In genomic region chr20:59650418-59650817, GRCh38 we compare ENCODE assay signal across 34 cellular contexts. TPM values are rescaled to one million over a fixed set of nuclear protein-coding genes. Genes with fewer than 3 reads are reported as not detected.
"Had no signal": no experiment of that assay in that cellular context is flagged by ENCODE, and none has a peak within 500 bp of the region (broad histone marks: within the 10 kb centered on the region; RNA-seq: fewer than 3 reads in every experiment).

No MANE protein-coding gene starts in this region.

- H3K4me1 ChIP-seq: breast epithelium, esophagus muscularis mucosa, sigmoid colon, thyroid gland, upper lobe of right lung had no signal

- H3K9me3 ChIP-seq: neutrophil, ovary, sigmoid colon, thyroid gland, upper lobe of right lung had no signal

- H3K27me3 ChIP-seq: esophagus muscularis mucosa, ovary, thyroid gland, upper lobe of right lung had no signal

- ATAC-seq: activated CD4-positive, CD25-positive, alpha-beta regulatory T cell treated with anti-CD3 and anti-CD28 coated beads, Interleukin-2, amount 50 U/mL, for 24 hours; left lobe of liver; stimulated activated memory B cell treated with anti-CD40 and anti-IgM and Interleukin-4, amounts not matched to agents 10 μg/mL and 1 μg/mL and 100 μg/mL, for 72 hours; stimulated activated naive CD8-positive, alpha-beta T cell treated with anti-CD3 and anti-CD28 coated beads, Interleukin-15, amount 100 ng/mL, for 72 hours; T-helper 17 cell; upper lobe of right lung had no signal

- H3K4me1 Mint-ChIP-seq: activated naive CD4-positive, alpha-beta T cell treated with anti-CD3 and anti-CD28 coated beads, Interleukin-2, amount 10 ng/mL, durations not matched to agents 7 days and 5 days; activated naive CD8-positive, alpha-beta T cell treated with anti-CD3 and anti-CD28 coated beads, Interleukin-2, amount 10 ng/mL, durations not matched to agents 7 days and 5 days; endodermal cell; naive B cell; nephron progenitor cell; stimulated activated memory B cell treated with anti-CD40 and anti-IgM and Interleukin-4, amounts not matched to agents 10 μg/mL and 1 μg/mL and 100 μg/mL, for 72 hours; stimulated activated naive CD8-positive, alpha-beta T cell treated with anti-CD3 and anti-CD28 coated beads, Interleukin-15, amount 100 ng/mL, for 72 hours; T-helper 17 cell had no signal

- DNase-seq: activated CD4-positive, alpha-beta T cell treated with anti-CD3 and anti-CD28 coated beads for 48 hours; activated CD4-positive, alpha-beta T cell treated with anti-CD3 and anti-CD28 coated beads, Interleukin-2, amount 50 U/mL, for 48 hours; activated CD8-positive, alpha-beta memory T cell treated with anti-CD3 and anti-CD28 coated beads for 24 hours; activated gamma-delta T cell; activated naive CD4-positive, alpha-beta T cell treated with anti-CD3 and anti-CD28 coated beads, Interleukin-2, amount 10 ng/mL, durations not matched to agents 7 days and 5 days; activated naive CD8-positive, alpha-beta T cell treated with anti-CD3 and anti-CD28 coated beads, Interleukin-2, amount 10 ng/mL, durations not matched to agents 7 days and 5 days; activated T-cell treated with anti-CD3 and anti-CD28 coated beads, Interleukin-2, amount 50 U/mL, for 1 hour; amniotic stem cell; central memory CD4-positive, alpha-beta T cell; endodermal cell; foreskin melanocyte; kidney glomerular epithelial cell; naive B cell; nephron progenitor cell; ovary; sigmoid colon; stimulated activated CD4-positive, alpha-beta T cell treated with anti-CD3 and anti-CD28 coated beads, Interleukin-1b, Interleukin-23, amount 100 ng/mL, for 48 hours; stimulated activated CD4-positive, alpha-beta T cell treated with anti-CD3 and anti-CD28 coated beads, Interleukin-4, amount 100 ng/mL, for 4 hours; stimulated activated CD8-positive, alpha-beta memory T cell treated with anti-CD3 and anti-CD28 coated beads, Interleukin-4, amount 100 ng/mL, for 48 hours; stimulated activated naive CD8-positive, alpha-beta T cell treated with anti-CD3 and anti-CD28 coated beads, Interleukin-15, amount 100 ng/mL, for 72 hours; T-helper 17 cell; T1000; thyroid gland; upper lobe of right lung; WERI-Rb-1 had no signal

- H3K27me3 Mint-ChIP-seq: progenitor cell of endocrine pancreas; stimulated activated memory B cell treated with anti-CD40 and anti-IgM and Interleukin-4, amounts not matched to agents 10 μg/mL and 1 μg/mL and 100 μg/mL, for 72 hours had no signal

- H3K4me3 Mint-ChIP-seq: activated naive CD4-positive, alpha-beta T cell treated with anti-CD3 and anti-CD28 coated beads, Interleukin-2, amount 10 ng/mL, durations not matched to agents 7 days and 5 days; activated naive CD8-positive, alpha-beta T cell treated with anti-CD3 and anti-CD28 coated beads, Interleukin-2, amount 10 ng/mL, durations not matched to agents 7 days and 5 days; endodermal cell; naive B cell; nephron progenitor cell; stimulated activated memory B cell treated with anti-CD40 and anti-IgM and Interleukin-4, amounts not matched to agents 10 μg/mL and 1 μg/mL and 100 μg/mL, for 72 hours; stimulated activated naive CD8-positive, alpha-beta T cell treated with anti-CD3 and anti-CD28 coated beads, Interleukin-15, amount 100 ng/mL, for 72 hours; T-helper 17 cell had no signal

- H3K4me3 ChIP-seq: breast epithelium, esophagus muscularis mucosa, ovary, sigmoid colon, smooth muscle cell, thyroid gland, upper lobe of right lung had no signal

- H3K36me3 ChIP-seq: breast epithelium, esophagus muscularis mucosa, neutrophil, ovary, sigmoid colon, thyroid gland, upper lobe of right lung, WERI-Rb-1 had no signal

- H3K27ac ChIP-seq: breast epithelium, esophagus muscularis mucosa, neutrophil, ovary, sigmoid colon, thyroid gland, upper lobe of right lung, WERI-Rb-1 had no signal

- H3K27ac Mint-ChIP-seq: activated naive CD4-positive, alpha-beta T cell treated with anti-CD3 and anti-CD28 coated beads, Interleukin-2, amount 10 ng/mL, durations not matched to agents 7 days and 5 days; activated naive CD8-positive, alpha-beta T cell treated with anti-CD3 and anti-CD28 coated beads, Interleukin-2, amount 10 ng/mL, durations not matched to agents 7 days and 5 days; endodermal cell; naive B cell; nephron progenitor cell; progenitor cell of endocrine pancreas; stimulated activated memory B cell treated with anti-CD40 and anti-IgM and Interleukin-4, amounts not matched to agents 10 μg/mL and 1 μg/mL and 100 μg/mL, for 72 hours; stimulated activated naive CD8-positive, alpha-beta T cell treated with anti-CD3 and anti-CD28 coated beads, Interleukin-15, amount 100 ng/mL, for 72 hours; T-helper 17 cell had no signal

- H3K36me3 Mint-ChIP-seq: activated naive CD4-positive, alpha-beta T cell treated with anti-CD3 and anti-CD28 coated beads, Interleukin-2, amount 10 ng/mL, durations not matched to agents 7 days and 5 days; activated naive CD8-positive, alpha-beta T cell treated with anti-CD3 and anti-CD28 coated beads, Interleukin-2, amount 10 ng/mL, durations not matched to agents 7 days and 5 days; stimulated activated memory B cell treated with anti-CD40 and anti-IgM and Interleukin-4, amounts not matched to agents 10 μg/mL and 1 μg/mL and 100 μg/mL, for 72 hours had no signal

RNA-seq across cellular contexts. Expression of gene PHACTR3, which starts 46.1 kb away (rescaled TPM):
- total RNA-seq: activated naive CD8-positive, alpha-beta T cell treated with anti-CD3 and anti-CD28 coated beads, Interleukin-2, amount 10 ng/mL, durations not matched to agents 7 days and 5 days; glomerular endothelial cell had no signal
